ENCODE assay signal across 6 cellular contexts in genomic region chr19:10023096-10023495, GRCh38. TPM values are rescaled to one million over a fixed set of nuclear protein-coding genes. Genes with fewer than 3 reads are reported as not detected.
"Had no signal": no experiment of that assay in that cellular context is flagged by ENCODE, and none has a peak within 500 bp of the region (broad histone marks: within the 10 kb centered on the region; RNA-seq: fewer than 3 reads in every experiment).

No MANE protein-coding gene starts in this region.

RNA-seq across cellular contexts. Expression of gene RDH8, which starts 9.8 kb away (rescaled TPM):
- total RNA-seq: GM23338, H1, H4, H7, H9, HFFc6 had no signal
- polyA plus RNA-seq: GM23338 had no signal

RNA-seq across cellular contexts. Expression of gene COL5A3, which starts 12.8 kb away (rescaled TPM):
- total RNA-seq: H4 had no signal
